In the genomic region with DNA sequence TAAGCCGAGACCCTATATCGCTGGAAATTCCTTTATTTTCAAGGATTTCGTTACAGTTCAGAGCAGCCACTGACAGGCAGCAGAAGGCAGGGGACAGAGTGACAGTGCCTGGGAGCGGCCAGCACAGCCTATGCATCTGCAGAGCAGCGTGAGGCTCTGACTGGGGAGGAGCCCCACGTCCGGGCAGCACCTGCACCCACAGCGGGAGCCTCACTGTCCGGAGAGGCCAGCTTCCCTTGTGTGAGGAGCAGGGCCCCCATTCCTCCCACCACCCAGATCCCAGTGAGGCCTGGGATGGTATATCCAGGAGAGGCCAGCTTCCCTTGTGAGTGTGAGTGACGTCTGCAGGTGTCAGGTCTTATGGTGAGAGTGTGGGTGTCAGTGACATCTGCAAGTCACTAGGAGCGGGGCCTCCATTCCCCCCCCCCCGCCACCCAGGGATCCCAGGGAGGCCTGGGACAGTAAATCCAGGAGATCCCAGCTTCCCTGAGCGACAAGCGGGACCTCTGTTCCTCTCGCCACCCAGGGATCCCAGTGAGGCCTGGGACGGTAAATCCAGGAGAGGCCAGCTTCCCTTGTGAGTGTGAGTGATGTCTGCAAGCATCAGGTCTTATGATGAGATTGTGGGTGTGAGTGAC, we compare ENCODE assay signal across 19 cellular contexts.
A peak's percentile ranks its signal among the peaks of the same experiment; 100 is the strongest.
DNase-seq lines count a peak whose midpoint lies in the region; ATAC-seq and TF ChIP-seq lines count a peak whose summit lies in the region.
"Had no signal": no experiment of that assay in that cellular context is flagged by ENCODE, and none has a peak within 500 bp of the region (broad histone marks: within the 10 kb centered on the region; RNA-seq: fewer than 3 reads in every experiment).

No MANE protein-coding gene starts in this region.

- H3K27me3 ChIP-seq in BLaER1 treated with 17β-estradiol and CSF1 and Interleukin-3, amounts not matched to agents 10 nM and 100 nM, result no peaks in the 10 kb centered on the region
- H3K27me3 ChIP-seq in Karpas-422 (ENCODE audit: low read length), result no peaks in the 10 kb centered on the region
- no peaks in the 10 kb centered on the region for H3K27me3 ChIP-seq in CD8-positive, alpha-beta T cell (ENCODE audit: insufficient read depth, low read length)

- peaks cover 20 to 35% (median 31%) of the 10 kb centered on the region in 11 experiments for H3K9me3 ChIP-seq in BLaER1 treated with 17β-estradiol and CSF1 and Interleukin-3, amounts not matched to agents 10 nM and 100 nM (replicated peaks in 1 of 11)
- peaks cover 21% of the 10 kb centered on the region; the same call in 1 of the 2 replicates for H3K9me3 ChIP-seq in Karpas-422 (ENCODE audit: low read length)
- H3K9me3 ChIP-seq in CD8-positive, alpha-beta T cell (ENCODE audit: low read length), result no peaks in the 10 kb centered on the region

- H2AFZ ChIP-seq in Karpas-422 (ENCODE audit: low read length), result no peak overlapping the region
- H2AFZ ChIP-seq: GM23248 had no signal

- H3K36me3 ChIP-seq in BLaER1 treated with 17β-estradiol and CSF1 and Interleukin-3, amounts not matched to agents 10 nM and 100 nM, result no peaks in the 10 kb centered on the region
- H3K36me3 ChIP-seq in Karpas-422 (ENCODE audit: insufficient read depth, low read length), result no peaks in the 10 kb centered on the region
- no peaks in the 10 kb centered on the region for H3K36me3 ChIP-seq in CD8-positive, alpha-beta T cell (ENCODE audit: insufficient read depth, low read length)

- H3K4me1 ChIP-seq in BLaER1 treated with 17β-estradiol and CSF1 and Interleukin-3, amounts not matched to agents 10 nM and 100 nM, result peaks cover 0 to 27% (median 20%) of the 10 kb centered on the region in 10 experiments; a peak in 16 of 20 replicates
- no peaks in the 10 kb centered on the region for H3K4me1 ChIP-seq in Karpas-422 (ENCODE audit: low read length)
- no peaks in the 10 kb centered on the region for H3K4me1 ChIP-seq in CD8-positive, alpha-beta T cell (ENCODE audit: insufficient read depth, low read length)

- no peak for ATAC-seq in CD8-positive, alpha-beta T cell

- H3K27ac ChIP-seq in BLaER1 treated with 17β-estradiol and CSF1 and Interleukin-3, amounts not matched to agents 10 nM and 100 nM, result no peak overlapping the region
- H3K27ac ChIP-seq in coronary artery (no peak overlapping the region), Karpas-422 (ENCODE audit: low read length) (no peak overlapping the region)
- H3K27ac ChIP-seq in CD8-positive, alpha-beta T cell (ENCODE audit: low read depth, low read length), result no peak overlapping the region
- H3K27ac ChIP-seq: GM23248, HL-60, RWPE1 had no signal

- H3K27me3 Mint-ChIP-seq in CD8-positive, alpha-beta T cell (ENCODE audit: low read depth), result peaks cover 4% of the 10 kb centered on the region

- POLR2A ChIA-PET in CD8-positive, alpha-beta T cell (lab: Charles Lee), result no interaction called here

- H3K9ac ChIP-seq in BLaER1 treated with 17β-estradiol and CSF1 and Interleukin-3, amounts not matched to agents 10 nM and 100 nM, result peak overlapping the region in 1 of 11 experiments; percentile 1; a peak in 1 of 22 replicates
- no peak overlapping the region for H3K9ac ChIP-seq in Karpas-422 (ENCODE audit: low read length)
- H3K9ac ChIP-seq: GM23248 had no signal

- peak overlapping the region in 9 of 11 experiments; percentile 18 to 78 (median 73); a peak in 16 of 22 replicates for H3K4me2 ChIP-seq in BLaER1 treated with 17β-estradiol and CSF1 and Interleukin-3, amounts not matched to agents 10 nM and 100 nM
- no peak overlapping the region for H3K4me2 ChIP-seq in Karpas-422 (ENCODE audit: low read depth, low read length, poor library complexity, severe bottlenecking)

- CTCF ChIA-PET in CD8-positive, alpha-beta T cell (lab: Charles Lee), result no interaction called here

- 0 out of 20 replicates have a peak overlapping the region, but pooled peaks of 1 of the 10 experiments have one; percentile 28 for H3K4me3 ChIP-seq in BLaER1 treated with 17β-estradiol and CSF1 and Interleukin-3, amounts not matched to agents 10 nM and 100 nM
- H3K4me3 ChIP-seq in coronary artery, result no peak overlapping the region
- H3K4me3 ChIP-seq in Karpas-422 (ENCODE audit: low read length), result no peak overlapping the region
- no peak overlapping the region for H3K4me3 ChIP-seq in CD8-positive, alpha-beta T cell (ENCODE audit: low read depth, low read length)
- H3K4me3 ChIP-seq: GM23248 had no signal

- no peaks in the 10 kb centered on the region for H3K4me1 Mint-ChIP-seq in CD8-positive, alpha-beta T cell (ENCODE audit: low read depth)

- no peak overlapping the region for H3K27ac Mint-ChIP-seq in CD8-positive, alpha-beta T cell

- H4K20me1 ChIP-seq in BLaER1 treated with 17β-estradiol and CSF1 and Interleukin-3, amounts not matched to agents 10 nM and 100 nM, result no peaks in the 10 kb centered on the region; a peak in 1 of 22 replicates
- H4K20me1 ChIP-seq in Karpas-422 (ENCODE audit: insufficient read depth, low read depth, low read length), result no peaks in the 10 kb centered on the region

- no peaks in the 10 kb centered on the region for H3K36me3 Mint-ChIP-seq in CD8-positive, alpha-beta T cell

- TF ChIP-seq CTCF in coronary artery (IDR thresholded peaks at IDR 0.05), result no peak
- TF ChIP-seq CTCF in CD8-positive, alpha-beta T cell (IDR thresholded peaks at IDR 0.05), result no peak

- no peaks in the 10 kb centered on the region for H3K79me2 ChIP-seq in Karpas-422 (ENCODE audit: low read length)

- peaks cover 10% of the 10 kb centered on the region for H3K9me3 Mint-ChIP-seq in CD8-positive, alpha-beta T cell

- no peaks in the 10 kb centered on the region for H3K9me2 ChIP-seq in Karpas-422 (replicated peaks; ENCODE audit: insufficient read depth, low read length)

- intact Hi-C loops in CD8-positive, alpha-beta T cell (cut with DNase I, micrococcal nuclease), result no loop called here

- peak; percentile 52 for DNase-seq in coronary artery (ENCODE audit: low spot score)
- peak; percentile 10 for DNase-seq in mucosa of gallbladder (ENCODE audit: low spot score)
- peak; percentile 41 for DNase-seq in retina
- DNase-seq in HuH-7.5 (ENCODE audit: low spot score), result no peak
- DNase-seq in Karpas-422, result no peak
- DNase-seq in CD8-positive, alpha-beta T cell, result no peak
- DNase-seq: COR-L47, DMS79, GM23248, HCEC 1CT, KG1, NCI-H1105 treated with DMSO at 0.1 percent for 48 hours, NCI-H2029 treated with DMSO at 0.1 percent for 48 hours, NCI-H226, NCI-H510A treated with DMSO at 0.1 percent for 48 hours, NCI-H748 treated with DMSO at 0.1 percent for 48 hours had no signal

- no peak overlapping the region for H3K4me3 Mint-ChIP-seq in CD8-positive, alpha-beta T cell

Comparison
In these comparisons a context has a peak if more than half of its experiments do, and no peak if none do; other contexts are left out.
1. DNase-seq: peak in coronary artery (single experiment), mucosa of gallbladder (single experiment) and retina (single experiment); none in HuH-7.5 (single experiment), Karpas-422 (single experiment) and CD8-positive, alpha-beta T cell (0 of 7).